In genomic region chr17:77499699-77500435, GRCh38 we compare ENCODE assay signal across 13 cellular contexts.
DNase-seq lines count a peak whose midpoint lies in the region; ATAC-seq and TF ChIP-seq lines count a peak whose summit lies in the region.
"Had no signal": no experiment of that assay in that cellular context is flagged by ENCODE, and none has a peak within 500 bp of the region (broad histone marks: within the 10 kb centered on the region; RNA-seq: fewer than 3 reads in every experiment).

No MANE protein-coding gene starts in this region.

- TF ChIP-seq POLR2A in IMR-90 (IDR thresholded peaks at IDR 0.05; ENCODE audit: low read depth, low read length) = no peak

- peak overlapping the region; percentile 46 to 79 for H3K27ac Mint-ChIP-seq in effector memory CD8-positive, alpha-beta T cell
- H3K27ac Mint-ChIP-seq: activated CD4-positive, alpha-beta T cell treated with anti-CD3 and anti-CD28 coated beads for 36 hours had no signal

- TF ChIP-seq RAD21 in IMR-90 (IDR thresholded peaks at IDR 0.05; ENCODE audit: low read length) = no peak

- no peak overlapping the region for H2BK120ac ChIP-seq in IMR-90 (ENCODE audit: low read depth, low read length)

- H3K4me1 ChIP-seq in IMR-90 (ENCODE audit: control insufficient read depth, insufficient read depth, low read length) = no peaks in the 10 kb centered on the region

- no peaks in the 10 kb centered on the region for H3K27me3 ChIP-seq in IMR-90 (ENCODE audit: control insufficient read depth, insufficient read depth, low read length)
- H3K27me3 ChIP-seq: vagina had no signal

- no peak overlapping the region for H2BK20ac ChIP-seq in IMR-90 (ENCODE audit: low read depth, low read length)

- no peak overlapping the region for H3K4me2 ChIP-seq in IMR-90 (ENCODE audit: low read depth, low read length)

- H3K79me1 ChIP-seq in IMR-90 (ENCODE audit: low read depth in 1 of 2, low read length in 2 of 2) = peaks cover 0 to 30% of the 10 kb centered on the region in 2 experiments; a peak in 2 of 4 replicates

- H3K9me1 ChIP-seq in IMR-90 (ENCODE audit: insufficient read depth, low read length) = 0 out of 2 replicates have a peak, but pooled peaks cover 5% of the 10 kb centered on the region

- no peaks in the 10 kb centered on the region for H3K9me3 ChIP-seq in IMR-90 (ENCODE audit: control insufficient read depth, insufficient read depth, low read length)
- H3K9me3 ChIP-seq: vagina had no signal

- no peak overlapping the region for H3K4me3 ChIP-seq in IMR-90 (ENCODE audit: insufficient read depth, low read depth, low read length)
- H3K4me3 ChIP-seq: vagina had no signal

- BruUV-seq in IMR-90 (replicated peaks; lab: Mats Ljungman, UMichigan) = TSS peak; percentile 88

- peak; percentile 36 for DNase-seq in D341Med (ENCODE audit: low spot score)
- DNase-seq in IMR-90 = no peak
- DNase-seq in effector memory CD8-positive, alpha-beta T cell = no peak
- DNase-seq in posterior vena cava (ENCODE audit: low spot score) = peak; percentile 67
- DNase-seq in NAMALWA (ENCODE audit: low spot score) = no peak
- no peak for DNase-seq in HEK293T (ENCODE audit: extremely low spot score)
- DNase-seq: activated CD4-positive, alpha-beta T cell treated with anti-CD3 and anti-CD28 coated beads for 36 hours; central memory CD4-positive, alpha-beta T cell; NCI-H1436 treated with DMSO at 0.1 percent for 48 hours had no signal

- WGBS in IMR-90 (ENCODE audit: extremely low coverage in 2 of 2, insufficient read length in 1 of 2), 2 experiments = 90% methylated on average over 2 of the region's 14 CpGs; no CpG with 5 or more reads in 1 of the 2 experiments

- H4K91ac ChIP-seq in IMR-90 (ENCODE audit: insufficient read depth, low read depth, low read length) = no peak overlapping the region

- H3K14ac ChIP-seq in IMR-90 (replicated peaks; ENCODE audit: low read depth, low read length) = no peak overlapping the region

- no peaks in the 10 kb centered on the region for H3K27me3 Mint-ChIP-seq in effector memory CD8-positive, alpha-beta T cell
- H3K27me3 Mint-ChIP-seq: activated CD4-positive, alpha-beta T cell treated with anti-CD3 and anti-CD28 coated beads for 36 hours; activated naive CD8-positive, alpha-beta T cell; CD4-positive, CD25-positive, alpha-beta regulatory T cell had no signal

- no peak overlapping the region for H3K18ac ChIP-seq in IMR-90 (ENCODE audit: low read depth, low read length)

- no peak overlapping the region for H3K23ac ChIP-seq in IMR-90 (ENCODE audit: low read depth, low read length)

- H3K27ac ChIP-seq in IMR-90 (ENCODE audit: insufficient read depth, low read length) = no peak overlapping the region
- H3K27ac ChIP-seq: vagina had no signal

- H3K36me3 ChIP-seq in IMR-90 (ENCODE audit: control insufficient read depth, insufficient read depth, low read length) = peaks cover 57% of the 10 kb centered on the region

- H3K9ac ChIP-seq in IMR-90 (ENCODE audit: low read depth, low read length) = no peak overlapping the region

- intact Hi-C loops in IMR-90 (cut with micrococcal nuclease) = no loop called here
- intact Hi-C loops in posterior vena cava (cut with DNase I) = no loop called here

- POLR2A ChIA-PET in IMR-90 (lab: Charles Lee; ENCODE audit: unreplicated experiment) = no interaction called here
- POLR2A ChIA-PET in HEK293T (lab: Yijun Ruan, JAX) = no interaction called here

- no peak overlapping the region for H2AFZ ChIP-seq in IMR-90 (replicated peaks; ENCODE audit: low read length, poor library complexity)

- in situ Hi-C loops in IMR-90 (cut with MboI; ENCODE audit: low sequenced_read_pairs) = loop anchor here (5.0 kb wide), 1 partner anchor 173 kb away; no protein-coding TSS in a partner anchor

- H4K5ac ChIP-seq in IMR-90 (ENCODE audit: low read depth, low read length) = no peak overlapping the region

- H2BK5ac ChIP-seq in IMR-90 (ENCODE audit: low read depth, low read length, poor library complexity, severe bottlenecking) = no peak overlapping the region

- H2AK5ac ChIP-seq in IMR-90 (ENCODE audit: low read depth, low read length) = no peak overlapping the region

- TF ChIP-seq CTCF in IMR-90 (conservative IDR thresholded peaks at IDR 0.05; ENCODE audit: low read depth, low read length) = no peak

- H3K56ac ChIP-seq in IMR-90 (ENCODE audit: extremely low read depth, insufficient read depth, low read length) = no peak overlapping the region

- H2AK9ac ChIP-seq in IMR-90 (replicated peaks; ENCODE audit: low read depth, low read length, poor library complexity) = no peak overlapping the region

- H2BK15ac ChIP-seq in IMR-90 (ENCODE audit: low read depth, low read length) = no peak overlapping the region

- H3K36me3 Mint-ChIP-seq in effector memory CD8-positive, alpha-beta T cell (ENCODE audit: insufficient read depth) = peaks cover 55% of the 10 kb centered on the region
- H3K36me3 Mint-ChIP-seq: activated naive CD8-positive, alpha-beta T cell had no signal

- ATAC-seq in IMR-90 (ENCODE audit: low read depth) (no peak), GM21367 (IDR thresholded peaks at IDR 0.05; ENCODE audit: unreplicated experiment) (no peak)
- no peak for ATAC-seq in effector memory CD8-positive, alpha-beta T cell (replicated peaks)
- ATAC-seq: activated CD4-positive, alpha-beta T cell treated with anti-CD3 and anti-CD28 coated beads for 36 hours had no signal

- no peaks in the 10 kb centered on the region for H3K9me3 Mint-ChIP-seq in effector memory CD8-positive, alpha-beta T cell
- H3K9me3 Mint-ChIP-seq: CD4-positive, CD25-positive, alpha-beta regulatory T cell had no signal

- CTCF ChIA-PET in IMR-90 (lab: Yijun Ruan, JAX) = no interaction called here
- CTCF ChIA-PET in HEK293T (lab: Yijun Ruan, JAX) = no interaction called here

- H4K20me1 ChIP-seq in IMR-90 (ENCODE audit: insufficient read depth, low read length) = peaks cover 21% of the 10 kb centered on the region

- H3K4me3 Mint-ChIP-seq in effector memory CD8-positive, alpha-beta T cell = no peak overlapping the region
- H3K4me3 Mint-ChIP-seq: activated CD4-positive, alpha-beta T cell treated with anti-CD3 and anti-CD28 coated beads for 36 hours; activated naive CD8-positive, alpha-beta T cell; CD4-positive, CD25-positive, alpha-beta regulatory T cell had no signal

- H3K4ac ChIP-seq in IMR-90 (ENCODE audit: low read depth, low read length) = no peak overlapping the region

- peaks cover 10 to 11% of the 10 kb centered on the region in 2 donors for H3K4me1 Mint-ChIP-seq in effector memory CD8-positive, alpha-beta T cell (ENCODE audit: low read depth in 2 of 2)

- dilution Hi-C loops in IMR-90 (cut with HindIII; ENCODE audit: low sequenced_read_pairs, unreplicated experiment) = no loop called here

- H4K8ac ChIP-seq in IMR-90 (ENCODE audit: low read depth in 2 of 2, low read length in 2 of 2) = no peak overlapping the region

TF ChIP-seq in IMR-90, 13 proteins besides CTCF, POLR2A, EP300 and RAD21 (continues in another document):
- no peak for TF ChIP-seq MXI1 (IDR thresholded peaks at IDR 0.05; ENCODE audit: borderline replicate concordance, low read depth, low read length)
- TF ChIP-seq, protein P1, sequence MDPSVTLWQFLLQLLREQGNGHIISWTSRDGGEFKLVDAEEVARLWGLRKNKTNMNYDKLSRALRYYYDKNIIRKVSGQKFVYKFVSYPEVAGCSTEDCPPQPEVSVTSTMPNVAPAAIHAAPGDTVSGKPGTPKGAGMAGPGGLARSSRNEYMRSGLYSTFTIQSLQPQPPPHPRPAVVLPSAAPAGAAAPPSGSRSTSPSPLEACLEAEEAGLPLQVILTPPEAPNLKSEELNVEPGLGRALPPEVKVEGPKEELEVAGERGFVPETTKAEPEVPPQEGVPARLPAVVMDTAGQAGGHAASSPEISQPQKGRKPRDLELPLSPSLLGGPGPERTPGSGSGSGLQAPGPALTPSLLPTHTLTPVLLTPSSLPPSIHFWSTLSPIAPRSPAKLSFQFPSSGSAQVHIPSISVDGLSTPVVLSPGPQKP (IDR thresholded peaks at IDR 0.05; ENCODE audit: borderline replicate concordance, low read depth, low read length) = no peak
- TF ChIP-seq CEBPB (IDR thresholded peaks at IDR 0.05; ENCODE audit: low read depth, low read length) = no peak
- TF ChIP-seq NFE2L2 (IDR thresholded peaks at IDR 0.05; ENCODE audit: low read depth, low read length) = no peak
- no peak for TF ChIP-seq RFX5 (IDR thresholded peaks at IDR 0.05; ENCODE audit: low read depth, low read length)
- TF ChIP-seq FOS (IDR thresholded peaks at IDR 0.05; ENCODE audit: low read depth, low read length) = no peak
- TF ChIP-seq CHD1 (IDR thresholded peaks at IDR 0.05; ENCODE audit: low read depth, low read length) = no peak
- TF ChIP-seq MAZ (IDR thresholded peaks at IDR 0.05; ENCODE audit: borderline replicate concordance, low read depth, low read length) = no peak

TF ChIP-seq in HEK293T, 16 proteins besides CTCF, POLR2A, EP300 and RAD21:
- TF ChIP-seq SP1 (IDR thresholded peaks at IDR 0.05) = no peak
- TF ChIP-seq HDGF (IDR thresholded peaks at IDR 0.05; ENCODE audit: borderline replicate concordance) = no peak
- TF ChIP-seq SUZ12 (IDR thresholded peaks at IDR 0.05) = no peak
- no peak for TF ChIP-seq BHLHE40 (IDR thresholded peaks at IDR 0.05; ENCODE audit: borderline replicate concordance)
- TF ChIP-seq CTBP1 (IDR thresholded peaks at IDR 0.05; ENCODE audit: borderline replicate concordance) = no peak
- no peak for TF ChIP-seq TARDBP (IDR thresholded peaks at IDR 0.05)
- no peak for TF ChIP-seq L3MBTL2 (conservative IDR thresholded peaks at IDR 0.05)
- no peak for TF ChIP-seq NFRKB (IDR thresholded peaks at IDR 0.05)
- no peak for TF ChIP-seq ELF4 (IDR thresholded peaks at IDR 0.05)
- TF ChIP-seq ARNT (IDR thresholded peaks at IDR 0.05) = no peak
- no peak for TF ChIP-seq LEF1 (IDR thresholded peaks at IDR 0.05; ENCODE audit: borderline replicate concordance)
- TF ChIP-seq FOXK2 (IDR thresholded peaks at IDR 0.05) = no peak
- no peak for TF ChIP-seq FOXM1 (IDR thresholded peaks at IDR 0.05; ENCODE audit: borderline replicate concordance)
- no peak for TF ChIP-seq ZNF384 (IDR thresholded peaks at IDR 0.05)
- no peak for TF ChIP-seq FOXA1 (IDR thresholded peaks at IDR 0.05)

Comparison
In these comparisons a context has a peak if more than half of its experiments do, and no peak if none do; other contexts are left out.
1. DNase-seq: peak in D341Med (single experiment) and posterior vena cava (single experiment); none in IMR-90 (single experiment), effector memory CD8-positive, alpha-beta T cell (0 of 3), NAMALWA (single experiment) and HEK293T (single experiment).